ENCODE assay signal across 2 cellular contexts in genomic region chr1:91746728-91747338, GRCh38.
TF ChIP-seq lines count a peak whose summit lies in the region.

No MANE protein-coding gene starts in this region.

TF ChIP-seq in HEK293, 187 proteins besides CTCF, POLR2A, EP300 and RAD21 (continued from another document):
- TF ChIP-seq HOXD13 (CRISPR knock-in tag; IDR thresholded peaks at IDR 0.05; ENCODE audit: borderline replicate concordance) (no peak), ZNF792 (tag by site-specific recombination; IDR thresholded peaks at IDR 0.05) (no peak), ZBTB11 (tag by site-specific recombination; conservative IDR thresholded peaks at IDR 0.05; ENCODE audit: low read depth) (no peak), ZNF266 (tag by site-specific recombination; IDR thresholded peaks at IDR 0.05; ENCODE audit: low read depth) (no peak), ZNF48 (tag by site-specific recombination; IDR thresholded peaks at IDR 0.05) (no peak), IKZF3 (tag by site-specific recombination; IDR thresholded peaks at IDR 0.05) (no peak), ZBTB7A (tag by site-specific recombination; IDR thresholded peaks at IDR 0.05; ENCODE audit: low read depth) (no peak), ZNF280D (tag by site-specific recombination; IDR thresholded peaks at IDR 0.05) (no peak), ZNF830 (tag by site-specific recombination; IDR thresholded peaks at IDR 0.05; ENCODE audit: low read depth) (no peak), ZNF488 (tag by site-specific recombination; IDR thresholded peaks at IDR 0.05) (no peak), ZNF530 (tag by site-specific recombination; IDR thresholded peaks at IDR 0.05; ENCODE audit: low read depth) (no peak), KLF10 (tag by site-specific recombination; IDR thresholded peaks at IDR 0.05) (no peak), HOXC10 (CRISPR knock-in tag; IDR thresholded peaks at IDR 0.05) (no peak), ZBTB48 (tag by site-specific recombination; IDR thresholded peaks at IDR 0.05) (no peak), ZSCAN23 (tag by site-specific recombination; IDR thresholded peaks at IDR 0.05) (no peak), SETDB1 (IDR thresholded peaks at IDR 0.05; ENCODE audit: insufficient read length, low read length) (peak; percentile 87), ZSCAN30 (tag by site-specific recombination; IDR thresholded peaks at IDR 0.05) (no peak), ZNF704 (tag by site-specific recombination; IDR thresholded peaks at IDR 0.05) (no peak), ZNF366 (tag by site-specific recombination; conservative IDR thresholded peaks at IDR 0.05) (no peak)

TF ChIP-seq in liver, 16 proteins besides CTCF, POLR2A, EP300 and RAD21 (continued from another document):
- TF ChIP-seq ZBTB33 (IDR thresholded peaks at IDR 0.05) (no peak), EGR1 (IDR thresholded peaks at IDR 0.05; ENCODE audit: low read depth in 2 of 2) (no peak), TAF1 (conservative IDR thresholded peaks at IDR 0.05) (no peak), MAX (IDR thresholded peaks at IDR 0.05) (no peak), YY1 (IDR thresholded peaks at IDR 0.05) (no peak), FOXA1 (IDR thresholded peaks at IDR 0.05) (no peak), JUND (IDR thresholded peaks at IDR 0.05) (no peak), FOXA2 (IDR thresholded peaks at IDR 0.05) (no peak), REST (IDR thresholded peaks at IDR 0.05) (no peak), ATF3 (IDR thresholded peaks at IDR 0.05) (no peak)
